ENCODE assay signal across 11 cellular contexts in genomic region chr19:38662508-38663155, GRCh38. TPM values are rescaled to one million over a fixed set of nuclear protein-coding genes. Genes with fewer than 3 reads are reported as not detected.
DNase-seq lines count a peak whose midpoint lies in the region; ATAC-seq and TF ChIP-seq lines count a peak whose summit lies in the region.
"Had no signal": no experiment of that assay in that cellular context is flagged by ENCODE, and none has a peak within 500 bp of the region (broad histone marks: within the 10 kb centered on the region; RNA-seq: fewer than 3 reads in every experiment).

No MANE protein-coding gene starts in this region.

- no peak overlapping the region for H2AFZ ChIP-seq in parathyroid adenoma

- peaks cover 75% of the 10 kb centered on the region for H3K79me2 ChIP-seq in parathyroid adenoma

- H3K9me3 ChIP-seq in A673 (ENCODE audit: low read depth, low read length, poor library complexity, severe bottlenecking) (no peaks in the 10 kb centered on the region), RWPE2 (ENCODE audit: severe bottlenecking) (no peaks in the 10 kb centered on the region), esophagus squamous epithelium (no peaks in the 10 kb centered on the region), parathyroid adenoma (ENCODE audit: control insufficient read depth, low read length) (no peaks in the 10 kb centered on the region)

- 42 to 45% methylated on average over 7 of the region's 7 CpGs for WGBS in esophagus squamous epithelium, 2 donors

- H3K4me3 ChIP-seq in A673 (ENCODE audit: low read depth, low read length, poor library complexity, severe bottlenecking) = no peak overlapping the region
- H3K4me3 ChIP-seq in RWPE2 (ENCODE audit: severe bottlenecking) = no peak overlapping the region
- H3K4me3 ChIP-seq in esophagus squamous epithelium = peak overlapping the region in 2 of 4 donors; percentile 4 to 10
- H3K4me3 ChIP-seq in parathyroid adenoma (ENCODE audit: low read depth, low read length) = peak overlapping the region; percentile 11

- no peak overlapping the region for H3K9ac ChIP-seq in parathyroid adenoma

- no TSS peak for BruUV-seq in A673 (replicated peaks; lab: Mats Ljungman, UMichigan)

- intact Hi-C loops in A673 (cut with micrococcal nuclease; ENCODE audit: unreplicated experiment) (no loop called here), esophagus squamous epithelium (cut with DNase I) (no loop called here)

- DNase-seq in A673 (ENCODE audit: low spot score) (no peak), RWPE2 (ENCODE audit: low spot score) (no peak), esophagus squamous epithelium (lab: John Stamatoyannopoulos, UW) (no peak), Ammon's horn (ENCODE audit: low spot score) (no peak)
- no peak for DNase-seq in activated T-cell treated with anti-CD3 and anti-CD28 coated beads, Interleukin-2, amount 50 U/mL, for 1 hour
- DNase-seq: MM.1S; stimulated activated CD4-positive, alpha-beta T cell treated with anti-CD3 and anti-CD28 coated beads, Interleukin-1b, Interleukin-23, amount 100 ng/mL, for 48 hours had no signal

- H3K27ac ChIP-seq in A673 (ENCODE audit: low read depth, low read length, poor library complexity, severe bottlenecking) (peak overlapping the region; percentile 60), RWPE2 (ENCODE audit: poor library complexity, severe bottlenecking) (peak overlapping the region; percentile 100), esophagus squamous epithelium (peak overlapping the region; percentile 97 to 100 (median 98)), parathyroid adenoma (peak overlapping the region; percentile 95)

- H3K4me1 ChIP-seq in A673 (ENCODE audit: insufficient read depth, low read length, poor library complexity, severe bottlenecking) = peaks cover 74% of the 10 kb centered on the region
- H3K4me1 ChIP-seq in RWPE2 (ENCODE audit: insufficient read depth, poor library complexity, severe bottlenecking) = peaks cover 96% of the 10 kb centered on the region
- peaks cover 92 to 100% (median 92%) of the 10 kb centered on the region in 3 donors for H3K4me1 ChIP-seq in esophagus squamous epithelium
- H3K4me1 ChIP-seq in parathyroid adenoma = peaks cover 88% of the 10 kb centered on the region

- no peaks in the 10 kb centered on the region for H3K27me3 ChIP-seq in A673 (replicated peaks; ENCODE audit: insufficient read depth, low read depth, low read length, poor library complexity)
- no peaks in the 10 kb centered on the region for H3K27me3 ChIP-seq in RWPE2 (ENCODE audit: insufficient read depth, poor library complexity, severe bottlenecking)
- no peaks in the 10 kb centered on the region for H3K27me3 ChIP-seq in esophagus squamous epithelium
- H3K27me3 ChIP-seq in parathyroid adenoma (ENCODE audit: control insufficient read depth, insufficient read depth, low read length) = no peaks in the 10 kb centered on the region

- no peak for TF ChIP-seq POLR2A in esophagus squamous epithelium (IDR thresholded peaks at IDR 0.05)

- CTCF ChIA-PET in A673 (lab: Charles Lee) = no interaction called here

- POLR2A ChIA-PET in A673 (lab: Charles Lee; ENCODE audit: low non-redundant PET) = no interaction called here

- H3K36me3 ChIP-seq in A673 (ENCODE audit: insufficient read depth, low read length, poor library complexity, severe bottlenecking) (no peaks in the 10 kb centered on the region), RWPE2 (ENCODE audit: low read depth) (peaks cover 83% of the 10 kb centered on the region), esophagus squamous epithelium (peaks cover 0 to 15% (median 4%) of the 10 kb centered on the region in 3 donors), parathyroid adenoma (ENCODE audit: control insufficient read depth, insufficient read depth, low read length) (no peaks in the 10 kb centered on the region)

- ATAC-seq in RWPE2 (ENCODE audit: low read depth) = no peak
- ATAC-seq in HG02571 (IDR thresholded peaks at IDR 0.05; ENCODE audit: unreplicated experiment) = no peak
- no peak for ATAC-seq in HG02970 (IDR thresholded peaks at IDR 0.05; ENCODE audit: low FRiP score, unreplicated experiment)
- ATAC-seq: activated naive CD4-positive, alpha-beta T cell treated with anti-CD3 and anti-CD28 coated beads, Interleukin-2, amount 50 U/mL, for 72 hours had no signal

- TF ChIP-seq CTCF in A673 (conservative IDR thresholded peaks at IDR 0.05; ENCODE audit: low read depth, low read length) = no peak
- no peak for TF ChIP-seq CTCF in RWPE2 (IDR thresholded peaks at IDR 0.05; ENCODE audit: poor library complexity, severe bottlenecking)
- no peak for TF ChIP-seq CTCF in esophagus squamous epithelium (IDR thresholded peaks at IDR 0.05)
- no peak for TF ChIP-seq CTCF in parathyroid adenoma (IDR thresholded peaks at IDR 0.05)

- H3K4me2 ChIP-seq in parathyroid adenoma (ENCODE audit: low read length) = peak overlapping the region; percentile 8

RNA-seq across cellular contexts. Expression of gene ACTN4, which starts 15.2 kb away (rescaled TPM):
- total RNA-seq in A673 (2021) (370 and 397 TPM in 2 replicates), esophagus squamous epithelium (100 to 1,000 TPM; 302 to 705 (median 414) TPM)

RNA-seq across cellular contexts. Expression of gene EIF3K, which starts 43.6 kb away (rescaled TPM):
- 316 and 338 TPM in 2 replicates for total RNA-seq in A673 (2021)
- 100 to 1,000 TPM; 437 to 578 (median 516) TPM for total RNA-seq in esophagus squamous epithelium

RNA-seq across cellular contexts. Expression of gene MAP4K1, which starts 44.9 kb away (rescaled TPM):
- total RNA-seq in A673 (2021) = 1.5 and 3.5 TPM in 2 replicates
- 1 to 10 TPM; 1.5 to 4.2 (median 2.7) TPM for total RNA-seq in esophagus squamous epithelium
